Comparison of ENCODE assay signal across 8 cellular contexts in the genomic region with DNA sequence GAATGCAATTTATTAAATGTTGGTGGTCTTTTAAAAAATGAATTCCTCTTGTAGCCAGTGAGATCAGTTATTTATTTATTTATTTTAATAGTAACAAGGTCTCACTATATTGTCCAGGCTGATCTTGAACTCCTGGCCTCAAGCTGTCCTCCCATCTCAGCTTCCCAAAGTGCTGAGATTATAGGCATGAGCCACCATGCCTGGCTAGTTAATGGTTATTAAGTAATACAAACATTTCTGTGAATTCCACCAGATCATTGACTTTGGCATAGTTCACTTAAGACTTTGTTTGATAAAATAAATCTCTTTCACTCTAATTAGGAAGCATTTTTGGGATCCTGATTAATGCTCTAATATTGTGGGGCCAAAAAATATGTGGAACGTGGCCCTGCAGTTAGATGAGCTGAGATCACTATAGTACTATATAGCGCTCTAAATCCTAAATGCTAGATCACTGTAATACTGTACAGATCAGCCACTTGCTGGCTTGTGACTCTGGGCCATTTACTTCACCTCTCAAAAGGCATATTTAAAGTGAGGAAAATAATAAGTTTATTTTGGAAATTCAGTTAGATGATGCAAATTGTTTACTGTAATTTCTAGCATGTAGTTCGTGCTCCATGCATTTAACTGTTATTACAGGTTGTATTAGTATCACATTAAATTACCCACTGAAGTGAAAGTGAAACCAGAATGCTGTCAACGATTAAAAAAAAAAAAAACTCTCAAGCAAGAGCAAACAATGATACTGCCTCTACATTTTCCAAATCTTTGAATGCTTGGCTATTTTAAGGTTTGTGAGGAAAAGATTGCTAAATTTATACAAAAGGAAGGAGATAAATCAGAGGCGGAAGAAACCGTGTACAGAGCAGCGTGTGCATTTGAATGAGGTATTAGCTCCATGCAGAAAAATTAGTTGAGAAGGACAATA.
DNase-seq lines count a peak whose midpoint lies in the region; ATAC-seq and TF ChIP-seq lines count a peak whose summit lies in the region.

No MANE protein-coding gene starts in this region.

- H3K9me3 Mint-ChIP-seq in stimulated activated effector memory CD8-positive, alpha-beta T cell treated with anti-CD3 and anti-CD28 coated beads, Interleukin-12 subunit alpha, Interleukin-12 subunit beta, amount 100 ng/mL, for 72 hours = no peaks in the 10 kb centered on the region

- peaks cover 6% of the 10 kb centered on the region for H3K36me3 Mint-ChIP-seq in stimulated activated effector memory CD8-positive, alpha-beta T cell treated with anti-CD3 and anti-CD28 coated beads, Interleukin-12 subunit alpha, Interleukin-12 subunit beta, amount 100 ng/mL, for 72 hours

- no peak for TF ChIP-seq CTCF in foreskin fibroblast (IDR thresholded peaks at IDR 0.05; ENCODE audit: low read depth, low read length)

- DNase-seq in NCI-H510A treated with DMSO at 0.1 percent for 48 hours (lab: John Stamatoyannopoulos, UW) (peak; percentile 47), NCI-H510A (lab: John Stamatoyannopoulos, UW) (no peak), SW480 (ENCODE audit: low spot score) (peak; percentile 10), foreskin fibroblast (peak in 1 of 2 donors; percentile 31), NCI-H1048 (lab: John Stamatoyannopoulos, UW) (no peak)
- DNase-seq in stimulated activated effector memory CD8-positive, alpha-beta T cell treated with anti-CD3 and anti-CD28 coated beads, Interleukin-12 subunit alpha, Interleukin-12 subunit beta, amount 100 ng/mL, for 72 hours (ENCODE audit: low spot score in 2 of 2) = no peak

- peak overlapping the region; percentile 41 to 62 for H3K4me3 ChIP-seq in foreskin fibroblast (ENCODE audit: low read depth in 1 of 2, low read length in 2 of 2)

- H3K4me3 Mint-ChIP-seq in stimulated activated effector memory CD8-positive, alpha-beta T cell treated with anti-CD3 and anti-CD28 coated beads, Interleukin-12 subunit alpha, Interleukin-12 subunit beta, amount 100 ng/mL, for 72 hours = peak overlapping the region; percentile 81

- peaks cover 16% of the 10 kb centered on the region for H3K4me1 Mint-ChIP-seq in stimulated activated effector memory CD8-positive, alpha-beta T cell treated with anti-CD3 and anti-CD28 coated beads, Interleukin-12 subunit alpha, Interleukin-12 subunit beta, amount 100 ng/mL, for 72 hours

- H3K27ac Mint-ChIP-seq in stimulated activated effector memory CD8-positive, alpha-beta T cell treated with anti-CD3 and anti-CD28 coated beads, Interleukin-12 subunit alpha, Interleukin-12 subunit beta, amount 100 ng/mL, for 72 hours = peak overlapping the region; percentile 93

- peak; percentile 39 for ATAC-seq in stimulated activated effector memory CD8-positive, alpha-beta T cell treated with anti-CD3 and anti-CD28 coated beads, Interleukin-12 subunit alpha, Interleukin-12 subunit beta, amount 100 ng/mL, for 72 hours
- ATAC-seq in HG02870 (IDR thresholded peaks at IDR 0.05; ENCODE audit: unreplicated experiment) = no peak
- ATAC-seq in HG02938 (IDR thresholded peaks at IDR 0.05; ENCODE audit: unreplicated experiment) = no peak

Comparison
In these comparisons a context has a peak if more than half of its experiments do, and no peak if none do; other contexts are left out.
1. DNase-seq: peak in NCI-H510A treated with DMSO at 0.1 percent for 48 hours (single experiment) and SW480 (single experiment); none in NCI-H510A (single experiment), stimulated activated effector memory CD8-positive, alpha-beta T cell treated with anti-CD3 and anti-CD28 coated beads, Interleukin-12 subunit alpha, Interleukin-12 subunit beta, amount 100 ng/mL, for 72 hours (0 of 2) and NCI-H1048 (single experiment).